In genomic region chr13:73058741-73059459, GRCh38 we compare ENCODE assay signal across 8 cellular contexts. TPM values are rescaled to one million over a fixed set of nuclear protein-coding genes. Genes with fewer than 3 reads are reported as not detected.
A peak's percentile ranks its signal among the peaks of the same experiment; 100 is the strongest.
DNase-seq lines count a peak whose midpoint lies in the region; ATAC-seq and TF ChIP-seq lines count a peak whose summit lies in the region.

Gene KLF5 (plus strand): TSS chr13:73059005. CDS start chr13:73059328, 323 bp downstream.

- no peaks in the 10 kb centered on the region for H3K36me3 ChIP-seq in CD8-positive, alpha-beta T cell (ENCODE audit: insufficient read depth, low read length)
- no peaks in the 10 kb centered on the region for H3K36me3 ChIP-seq in effector memory CD4-positive, alpha-beta T cell (ENCODE audit: control insufficient read depth, insufficient read depth, low read length)
- peaks cover 0 to 6% of the 10 kb centered on the region in 2 experiments for H3K36me3 ChIP-seq in mesenchymal stem cell (ENCODE audit: control insufficient read depth in 1 of 2, insufficient read depth in 2 of 2, low read depth in 1 of 2, low read length in 2 of 2)

- no peak within 1 kb of the TSS for H4K91ac ChIP-seq in mesenchymal stem cell (ENCODE audit: low read length)

- intact Hi-C loops in CD8-positive, alpha-beta T cell (cut with DNase I, micrococcal nuclease), result loop anchor here (2.0 to 10.0 kb wide), 6 partner anchors 168 to 1076 kb away; partner anchors contain the start of genes BORA (in 2 of the 2), MZT1 (in 2 of the 2), DIS3 (in 1 of the 2) and KLF12 (in 1 of the 2)

- peaks cover 40% of the 10 kb centered on the region for H3K27me3 Mint-ChIP-seq in CD8-positive, alpha-beta T cell (ENCODE audit: low read depth)

- H3K4me1 Mint-ChIP-seq in CD8-positive, alpha-beta T cell (ENCODE audit: low read depth), result peaks cover 21% of the 10 kb centered on the region

- H2BK5ac ChIP-seq in mesenchymal stem cell (ENCODE audit: low read depth, low read length, poor library complexity, severe bottlenecking), result peak within 1 kb of the TSS; percentile 66

- peak; percentile 85 to 96 (median 94) for DNase-seq in CD8-positive, alpha-beta T cell
- peak; percentile 92 for DNase-seq in NCI-H82 treated with DMSO at 0.1 percent for 48 hours (lab: John Stamatoyannopoulos, UW; ENCODE audit: unreplicated experiment)
- DNase-seq in activated CD8-positive, alpha-beta memory T cell treated with anti-CD3 and anti-CD28 coated beads for 1 hour (ENCODE audit: extremely low read depth in 1 of 2, low read depth in 1 of 2), result peak; percentile 78 to 95
- DNase-seq in effector memory CD4-positive, alpha-beta T cell, result peak; percentile 84 to 91 (median 91)
- DNase-seq in mesenchymal stem cell, result peak; percentile 95
- DNase-seq in stimulated activated CD8-positive, alpha-beta memory T cell treated with anti-CD3 and anti-CD28 coated beads, Interleukin-12 subunit alpha, Interleukin-12 subunit beta, amount 100 ng/mL, for 24 hours (ENCODE audit: extremely low read depth), result peak; percentile 90

- no peaks in the 10 kb centered on the region for H3K9me3 Mint-ChIP-seq in CD8-positive, alpha-beta T cell

- peak within 1 kb of the TSS; percentile 12 for H4K8ac ChIP-seq in mesenchymal stem cell (ENCODE audit: low read length)

- H3K27ac ChIP-seq in CD8-positive, alpha-beta T cell (ENCODE audit: low read depth, low read length), result no peak within 1 kb of the TSS
- no peak within 1 kb of the TSS for H3K27ac ChIP-seq in effector memory CD4-positive, alpha-beta T cell (ENCODE audit: insufficient read depth, low read length, poor library complexity, severe bottlenecking)
- H3K27ac ChIP-seq in mesenchymal stem cell (ENCODE audit: low read length, poor library complexity, severe bottlenecking), result no peak within 1 kb of the TSS

- peak within 1 kb of the TSS; percentile 48 for H2AK5ac ChIP-seq in mesenchymal stem cell (ENCODE audit: low read length, severe bottlenecking)

- peak within 1 kb of the TSS in 1 of 2 experiments; percentile 89 for H3K23ac ChIP-seq in mesenchymal stem cell (ENCODE audit: low read length in 2 of 2)

- peak within 1 kb of the TSS in 1 of 2 experiments; percentile 67 for H3K4ac ChIP-seq in mesenchymal stem cell (ENCODE audit: low read depth in 1 of 2, low read length in 2 of 2)

- H3K4me2 ChIP-seq in mesenchymal stem cell (ENCODE audit: low read length, poor library complexity, severe bottlenecking), result peak within 1 kb of the TSS; percentile 93

- H3K18ac ChIP-seq in mesenchymal stem cell (ENCODE audit: low read depth in 1 of 2, low read length in 2 of 2), result peak within 1 kb of the TSS; percentile 62 to 88

- H3K9ac ChIP-seq in mesenchymal stem cell (ENCODE audit: low read length), result peak within 1 kb of the TSS; percentile 76

- no peaks in the 10 kb centered on the region for H3K9me3 ChIP-seq in CD8-positive, alpha-beta T cell (ENCODE audit: low read length)
- H3K9me3 ChIP-seq in effector memory CD4-positive, alpha-beta T cell (ENCODE audit: control insufficient read depth, low read length), result no peaks in the 10 kb centered on the region
- H3K9me3 ChIP-seq in mesenchymal stem cell (ENCODE audit: control insufficient read depth, low read length), result no peaks in the 10 kb centered on the region

- peak within 1 kb of the TSS; percentile 85 for H2BK120ac ChIP-seq in mesenchymal stem cell (ENCODE audit: low read depth, low read length)

- no peak for TF ChIP-seq CTCF in CD8-positive, alpha-beta T cell (IDR thresholded peaks at IDR 0.05)

- H2AFZ ChIP-seq in mesenchymal stem cell (ENCODE audit: low read depth, low read length), result peak within 1 kb of the TSS; percentile 61

- H3K4me3 Mint-ChIP-seq in CD8-positive, alpha-beta T cell, result peak within 1 kb of the TSS; percentile 93

- H3K14ac ChIP-seq in mesenchymal stem cell (ENCODE audit: low read length in 2 of 2), result peak within 1 kb of the TSS in 1 of 2 experiments; percentile 65

- ATAC-seq in CD8-positive, alpha-beta T cell, result peak; percentile 95
- peak; percentile 99 for ATAC-seq in GM19452 (IDR thresholded peaks at IDR 0.05; ENCODE audit: unreplicated experiment)
- peak; percentile 99 for ATAC-seq in HG03571 (IDR thresholded peaks at IDR 0.05; ENCODE audit: unreplicated experiment)

- H3K36me3 Mint-ChIP-seq in CD8-positive, alpha-beta T cell, result peaks cover 2% of the 10 kb centered on the region

- H3K27me3 ChIP-seq in CD8-positive, alpha-beta T cell (ENCODE audit: insufficient read depth, low read length), result peaks cover 12% of the 10 kb centered on the region
- no peaks in the 10 kb centered on the region for H3K27me3 ChIP-seq in effector memory CD4-positive, alpha-beta T cell (replicated peaks; ENCODE audit: control insufficient read depth, insufficient read depth, low read length, poor library complexity, severe bottlenecking)
- peaks cover 0 to 20% of the 10 kb centered on the region in 2 experiments for H3K27me3 ChIP-seq in mesenchymal stem cell (ENCODE audit: control insufficient read depth in 1 of 2, insufficient read depth in 1 of 2, low read length in 2 of 2)

- POLR2A ChIA-PET in CD8-positive, alpha-beta T cell (lab: Charles Lee), result no interaction called here

- CTCF ChIA-PET in CD8-positive, alpha-beta T cell (lab: Charles Lee), result interaction anchor here (0.8 to 1.5 kb wide), 3 partner anchors 13 to 656 kb away, joined by 3 read pairs; no protein-coding TSS in a partner anchor

- peaks cover 14% of the 10 kb centered on the region for H3K4me1 ChIP-seq in CD8-positive, alpha-beta T cell (ENCODE audit: insufficient read depth, low read length)
- peaks cover 6% of the 10 kb centered on the region for H3K4me1 ChIP-seq in effector memory CD4-positive, alpha-beta T cell (ENCODE audit: control insufficient read depth, insufficient read depth, low read length, poor library complexity, severe bottlenecking)
- no peaks in the 10 kb centered on the region for H3K4me1 ChIP-seq in mesenchymal stem cell (ENCODE audit: control insufficient read depth, insufficient read depth, low read depth, low read length)

- H3K79me1 ChIP-seq in mesenchymal stem cell (replicated peaks; ENCODE audit: low read length, poor library complexity, severe bottlenecking), result peaks cover 10% of the 10 kb centered on the region

- WGBS in mesenchymal stem cell, result under 1% methylated on average over 69 of the region's 93 CpGs

- peak within 1 kb of the TSS; percentile 54 for H3K4me3 ChIP-seq in CD8-positive, alpha-beta T cell (ENCODE audit: low read depth, low read length)
- H3K4me3 ChIP-seq in effector memory CD4-positive, alpha-beta T cell (ENCODE audit: insufficient read depth, low read depth, low read length, poor library complexity, severe bottlenecking), result peak within 1 kb of the TSS; percentile 69
- H3K4me3 ChIP-seq in mesenchymal stem cell (ENCODE audit: insufficient read depth in 1 of 2, low read depth in 1 of 2, low read length in 2 of 2), result peak within 1 kb of the TSS; percentile 81 to 96

- H3K27ac Mint-ChIP-seq in CD8-positive, alpha-beta T cell, result peak within 1 kb of the TSS; percentile 72

- H2BK12ac ChIP-seq in mesenchymal stem cell (ENCODE audit: low read length in 2 of 2), result peak within 1 kb of the TSS in 1 of 2 experiments; percentile 94

- peak within 1 kb of the TSS; percentile 90 for H2BK15ac ChIP-seq in mesenchymal stem cell (ENCODE audit: low read depth, poor library complexity, severe bottlenecking)

RNA-seq across cellular contexts. Expression of gene KLF5, which starts in this region (rescaled TPM):
- 1 to 10 TPM; 3.4 to 3.7 TPM for total RNA-seq in CD8-positive, alpha-beta T cell
- polyA plus RNA-seq in mesenchymal stem cell (2013, experiment 1 of 2), result 5.2 TPM
- polyA plus RNA-seq in mesenchymal stem cell (2013, experiment 2 of 2), result 6.0 TPM
